ENCODE assay signal across 20 cellular contexts in the genomic region with DNA sequence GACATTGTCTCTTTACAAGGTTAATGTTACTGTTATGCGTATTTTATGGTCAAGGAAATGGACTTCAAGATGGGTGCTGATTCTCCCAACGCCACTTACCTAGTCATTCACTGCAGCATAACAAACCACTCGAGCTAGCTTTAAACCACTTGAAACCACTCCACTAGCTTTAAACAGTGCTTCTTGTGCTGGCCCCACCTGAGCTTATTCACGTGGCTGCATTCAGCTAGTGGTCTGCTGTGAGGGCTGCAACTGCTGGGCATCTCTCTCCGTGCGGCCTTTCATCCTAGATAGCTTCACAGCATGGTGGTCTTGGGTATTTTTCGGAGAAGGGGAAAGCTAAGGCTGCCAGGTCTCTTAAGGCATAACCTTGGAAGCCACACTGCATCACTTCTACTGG. TPM values are rescaled to one million over a fixed set of nuclear protein-coding genes. Genes with fewer than 3 reads are reported as not detected.
DNase-seq lines count a peak whose midpoint lies in the region; ATAC-seq and TF ChIP-seq lines count a peak whose summit lies in the region.
"Had no signal": no experiment of that assay in that cellular context is flagged by ENCODE, and none has a peak within 500 bp of the region (broad histone marks: within the 10 kb centered on the region; RNA-seq: fewer than 3 reads in every experiment).

No MANE protein-coding gene starts in this region.

- peaks cover 6% of the 10 kb centered on the region for H3K4me1 ChIP-seq in smooth muscle cell (ENCODE audit: low read depth)

- H3K27me3 ChIP-seq in smooth muscle cell (ENCODE audit: low read depth) = peaks cover 31% of the 10 kb centered on the region

- 90% methylated on average over 7 of the region's 7 CpGs for WGBS in smooth muscle cell (ENCODE audit: low lambda C conversion rate)

- H3K4me1 Mint-ChIP-seq in activated T-helper 2 cell treated with anti-CD3 and anti-CD28 coated beads, Interferon-gamma antibody, Interleukin-2, Interleukin-4, amounts not matched to agents 10 μg/mL and 5 μg/mL and 100 μg/mL, durations not matched to agents 14 hours and 24 hours and 36 hours (ENCODE audit: low read depth) = peaks cover 72% of the 10 kb centered on the region

- no peaks in the 10 kb centered on the region for H4K20me1 ChIP-seq in smooth muscle cell (ENCODE audit: low read depth)

- H2AFZ ChIP-seq in smooth muscle cell (ENCODE audit: low read depth) = no peak overlapping the region

- H3K27me3 Mint-ChIP-seq in activated T-helper 2 cell treated with anti-CD3 and anti-CD28 coated beads, Interferon-gamma antibody, Interleukin-2, Interleukin-4, amounts not matched to agents 10 μg/mL and 5 μg/mL and 100 μg/mL, durations not matched to agents 14 hours and 24 hours and 36 hours (ENCODE audit: low read depth) = no peaks in the 10 kb centered on the region

- H3K4me3 ChIP-seq in smooth muscle cell = no peak overlapping the region
- H3K4me3 ChIP-seq: MG63, mucosa of descending colon, Peyer's patch, sigmoid colon had no signal

- H3K9me3 ChIP-seq in smooth muscle cell (replicated peaks; ENCODE audit: low read depth) = no peaks in the 10 kb centered on the region

- H3K36me3 Mint-ChIP-seq in activated T-helper 2 cell treated with anti-CD3 and anti-CD28 coated beads, Interferon-gamma antibody, Interleukin-2, Interleukin-4, amounts not matched to agents 10 μg/mL and 5 μg/mL and 100 μg/mL, durations not matched to agents 14 hours and 24 hours and 36 hours (ENCODE audit: low read depth) = peaks cover 30% of the 10 kb centered on the region
- H3K36me3 Mint-ChIP-seq: type B pancreatic cell had no signal

- no peak overlapping the region for H3K27ac ChIP-seq in smooth muscle cell (ENCODE audit: low read depth)
- H3K27ac ChIP-seq: 22Rv1, C4-2B, Peyer's patch, sigmoid colon had no signal

- H3K9me3 Mint-ChIP-seq in activated T-helper 2 cell treated with anti-CD3 and anti-CD28 coated beads, Interferon-gamma antibody, Interleukin-2, Interleukin-4, amounts not matched to agents 10 μg/mL and 5 μg/mL and 100 μg/mL, durations not matched to agents 14 hours and 24 hours and 36 hours = peaks cover 22% of the 10 kb centered on the region

- H3K4me3 Mint-ChIP-seq in activated T-helper 2 cell treated with anti-CD3 and anti-CD28 coated beads, Interferon-gamma antibody, Interleukin-2, Interleukin-4, amounts not matched to agents 10 μg/mL and 5 μg/mL and 100 μg/mL, durations not matched to agents 14 hours and 24 hours and 36 hours (ENCODE audit: low read depth) = peak overlapping the region; percentile 14
- H3K4me3 Mint-ChIP-seq: type B pancreatic cell had no signal

- H3K4me2 ChIP-seq in smooth muscle cell = no peak overlapping the region

- intact Hi-C loops in activated T-helper 2 cell treated with anti-CD3 and anti-CD28 coated beads, Interferon-gamma antibody, Interleukin-2, Interleukin-4, amounts not matched to agents 10 μg/mL and 5 μg/mL and 100 μg/mL, durations not matched to agents 14 hours and 24 hours and 36 hours (cut with micrococcal nuclease) = loop anchor here (2.0 to 5.0 kb wide), 2 partner anchors 37 to 882 kb away; a partner anchor contains a TSS

- no peak for TF ChIP-seq CTCF in smooth muscle cell (IDR thresholded peaks at IDR 0.05; ENCODE audit: borderline replicate concordance, insufficient read depth, poor library complexity, severe bottlenecking)

- no peak overlapping the region for H3K9ac ChIP-seq in smooth muscle cell (ENCODE audit: low read depth)

- ATAC-seq in HG03139 (IDR thresholded peaks at IDR 0.05; ENCODE audit: unreplicated experiment) (no peak), HG03097 (IDR thresholded peaks at IDR 0.05; ENCODE audit: low FRiP score, unreplicated experiment) (no peak)
- ATAC-seq: mucosa of descending colon had no signal

- H3K36me3 ChIP-seq in smooth muscle cell (ENCODE audit: low read depth) = no peaks in the 10 kb centered on the region
- H3K36me3 ChIP-seq: MG63, Peyer's patch, sigmoid colon had no signal

- no peaks in the 10 kb centered on the region for H3F3A ChIP-seq in smooth muscle cell (ENCODE audit: low read depth)

- peak overlapping the region; percentile 94 for H3K27ac Mint-ChIP-seq in activated T-helper 2 cell treated with anti-CD3 and anti-CD28 coated beads, Interferon-gamma antibody, Interleukin-2, Interleukin-4, amounts not matched to agents 10 μg/mL and 5 μg/mL and 100 μg/mL, durations not matched to agents 14 hours and 24 hours and 36 hours
- H3K27ac Mint-ChIP-seq: type B pancreatic cell had no signal

- DNase-seq in NCI-H1105 treated with DMSO at 0.1 percent for 48 hours (lab: John Stamatoyannopoulos, UW) = peak; percentile 35
- no peak for DNase-seq in NCI-H1105 (lab: John Stamatoyannopoulos, UW)
- DNase-seq in DMS53 (lab: John Stamatoyannopoulos, UW) = peak; percentile 97
- peak; percentile 87 for DNase-seq in NCI-H345 (lab: John Stamatoyannopoulos, UW)
- DNase-seq in activated T-helper 2 cell treated with anti-CD3 and anti-CD28 coated beads, Interferon-gamma antibody, Interleukin-2, Interleukin-4, amounts not matched to agents 10 μg/mL and 5 μg/mL and 100 μg/mL, durations not matched to agents 14 hours and 24 hours and 36 hours (ENCODE audit: low spot score) = no peak
- no peak for DNase-seq in smooth muscle cell (lab: John Stamatoyannopoulos, UW; ENCODE audit: unreplicated experiment)
- DNase-seq: amygdala; MG63; mucosa of descending colon; nucleus accumbens; Peyer's patch; sigmoid colon; stimulated activated CD4-positive, alpha-beta T cell treated with anti-CD3 and anti-CD28 coated beads, Interleukin-4, amount 100 ng/mL, for 1 hour had no signal

- H3K79me2 ChIP-seq in smooth muscle cell (ENCODE audit: low read depth) = no peaks in the 10 kb centered on the region

RNA-seq across cellular contexts. Expression of a gene that starts 3.5 kb away (rescaled TPM):
- 34.3 and 37.1 TPM in 2 replicates for total RNA-seq in activated T-helper 2 cell treated with anti-CD3 and anti-CD28 coated beads, Interferon-gamma antibody, Interleukin-2, Interleukin-4, amounts not matched to agents 10 μg/mL and 5 μg/mL and 100 μg/mL, durations not matched to agents 14 hours and 24 hours and 36 hours
- total RNA-seq in smooth muscle cell = 0.40 and 0.63 TPM in 2 replicates
- polyA plus RNA-seq in smooth muscle cell = 0.57 and 0.83 TPM in 2 replicates
- total RNA-seq: G401, NCI-H460 had no signal

Comparison
In these comparisons a context has a peak if more than half of its experiments do, and no peak if none do; other contexts are left out.
1. DNase-seq: peak in NCI-H1105 treated with DMSO at 0.1 percent for 48 hours (single experiment), DMS53 (single experiment) and NCI-H345 (single experiment); none in NCI-H1105 (single experiment), activated T-helper 2 cell treated with anti-CD3 and anti-CD28 coated beads, Interferon-gamma antibody, Interleukin-2, Interleukin-4, amounts not matched to agents 10 μg/mL and 5 μg/mL and 100 μg/mL, durations not matched to agents 14 hours and 24 hours and 36 hours (single experiment) and smooth muscle cell (single experiment).
2. RNA of a gene that starts 3.5 kb away (total RNA-seq): 34.3 to 37.1 TPM in activated T-helper 2 cell treated with anti-CD3 and anti-CD28 coated beads, Interferon-gamma antibody, Interleukin-2, Interleukin-4, amounts not matched to agents 10 μg/mL and 5 μg/mL and 100 μg/mL, durations not matched to agents 14 hours and 24 hours and 36 hours; 0.40 to 0.63 TPM in smooth muscle cell; every median in the first group is over 10 times any median in the second.